ENCODE assay signal across 9 cellular contexts in genomic region chr15:77607111-77607893, GRCh38. TPM values are rescaled to one million over a fixed set of nuclear protein-coding genes. Genes with fewer than 3 reads are reported as not detected.
DNase-seq lines count a peak whose midpoint lies in the region; ATAC-seq and TF ChIP-seq lines count a peak whose summit lies in the region.
"Had no signal": no experiment of that assay in that cellular context is flagged by ENCODE, and none has a peak within 500 bp of the region (broad histone marks: within the 10 kb centered on the region; RNA-seq: fewer than 3 reads in every experiment).

No MANE protein-coding gene starts in this region.

- no peak for DNase-seq in activated naive CD8-positive, alpha-beta T cell treated with anti-CD3 and anti-CD28 coated beads, Interleukin-2, amount 50 U/mL, for 24 hours
- no peak for DNase-seq in activated naive CD8-positive, alpha-beta T cell treated with anti-CD3 and anti-CD28 coated beads for 36 hours
- DNase-seq in iris pigment epithelial cell (ENCODE audit: low read depth) (peak; percentile 53), uterus (peak; percentile 37 to 54), KBM-7 (no peak), amniotic stem cell (lab: John Stamatoyannopoulos, UW) (no peak)

- in situ Hi-C loops in KBM-7 (cut with MboI; ENCODE audit: low pct_unique_long_range_greater_than_20kb, low sequenced_read_pairs) = no loop called here

- no peaks in the 10 kb centered on the region for H3K36me3 ChIP-seq in uterus

- no peaks in the 10 kb centered on the region for H3K36me3 Mint-ChIP-seq in activated naive CD8-positive, alpha-beta T cell treated with anti-CD3 and anti-CD28 coated beads, Interleukin-2, amount 50 U/mL, for 24 hours (ENCODE audit: low read depth)
- no peaks in the 10 kb centered on the region for H3K36me3 Mint-ChIP-seq in activated naive CD8-positive, alpha-beta T cell treated with anti-CD3 and anti-CD28 coated beads for 36 hours
- H3K36me3 Mint-ChIP-seq: activated naive CD4-positive, alpha-beta T cell treated with anti-CD3 and anti-CD28 coated beads, Interleukin-2, amount 50 U/mL, for 24 hours had no signal

- no peaks in the 10 kb centered on the region for H3K9me3 Mint-ChIP-seq in activated naive CD8-positive, alpha-beta T cell treated with anti-CD3 and anti-CD28 coated beads, Interleukin-2, amount 50 U/mL, for 24 hours
- H3K9me3 Mint-ChIP-seq in activated naive CD8-positive, alpha-beta T cell treated with anti-CD3 and anti-CD28 coated beads for 36 hours = no peaks in the 10 kb centered on the region
- H3K9me3 Mint-ChIP-seq: activated naive CD4-positive, alpha-beta T cell treated with anti-CD3 and anti-CD28 coated beads, Interleukin-2, amount 50 U/mL, for 24 hours had no signal

- no peaks in the 10 kb centered on the region for H3K9me3 ChIP-seq in uterus

- H3K27me3 ChIP-seq in uterus = no peaks in the 10 kb centered on the region

- H3K4me3 ChIP-seq in uterus = no peak overlapping the region

- peak; percentile 11 for ATAC-seq in activated naive CD8-positive, alpha-beta T cell treated with anti-CD3 and anti-CD28 coated beads, Interleukin-2, amount 50 U/mL, for 24 hours
- ATAC-seq in HG02642 (IDR thresholded peaks at IDR 0.05; ENCODE audit: poor library complexity, unreplicated experiment) = no peak

- no peaks in the 10 kb centered on the region for H3K27me3 Mint-ChIP-seq in activated naive CD8-positive, alpha-beta T cell treated with anti-CD3 and anti-CD28 coated beads, Interleukin-2, amount 50 U/mL, for 24 hours
- H3K27me3 Mint-ChIP-seq in activated naive CD8-positive, alpha-beta T cell treated with anti-CD3 and anti-CD28 coated beads for 36 hours = no peaks in the 10 kb centered on the region
- H3K27me3 Mint-ChIP-seq: activated naive CD4-positive, alpha-beta T cell treated with anti-CD3 and anti-CD28 coated beads, Interleukin-2, amount 50 U/mL, for 24 hours had no signal

- no peak for TF ChIP-seq POLR2A in uterus (IDR thresholded peaks at IDR 0.05)

- intact Hi-C loops in uterus (cut with DNase I; ENCODE audit: low total_unique reads) = no loop called here

- no peak overlapping the region for H3K4me3 Mint-ChIP-seq in activated naive CD8-positive, alpha-beta T cell treated with anti-CD3 and anti-CD28 coated beads, Interleukin-2, amount 50 U/mL, for 24 hours
- no peak overlapping the region for H3K4me3 Mint-ChIP-seq in activated naive CD8-positive, alpha-beta T cell treated with anti-CD3 and anti-CD28 coated beads for 36 hours
- H3K4me3 Mint-ChIP-seq: activated naive CD4-positive, alpha-beta T cell treated with anti-CD3 and anti-CD28 coated beads, Interleukin-2, amount 50 U/mL, for 24 hours had no signal

- peaks cover 0 to 12% of the 10 kb centered on the region in 2 donors for H3K4me1 ChIP-seq in uterus

- peak overlapping the region; percentile 70 for H3K27ac ChIP-seq in angular gyrus (ENCODE audit: low read depth, low read length)
- peak overlapping the region; percentile 43 to 45 for H3K27ac ChIP-seq in uterus

- TF ChIP-seq CTCF in uterus (IDR thresholded peaks at IDR 0.05) = no peak

- peaks cover 3% of the 10 kb centered on the region for H3K4me1 Mint-ChIP-seq in activated naive CD8-positive, alpha-beta T cell treated with anti-CD3 and anti-CD28 coated beads, Interleukin-2, amount 50 U/mL, for 24 hours
- peaks cover 6% of the 10 kb centered on the region for H3K4me1 Mint-ChIP-seq in activated naive CD8-positive, alpha-beta T cell treated with anti-CD3 and anti-CD28 coated beads for 36 hours
- H3K4me1 Mint-ChIP-seq: activated naive CD4-positive, alpha-beta T cell treated with anti-CD3 and anti-CD28 coated beads, Interleukin-2, amount 50 U/mL, for 24 hours had no signal

- H3K27ac Mint-ChIP-seq in activated naive CD8-positive, alpha-beta T cell treated with anti-CD3 and anti-CD28 coated beads, Interleukin-2, amount 50 U/mL, for 24 hours = no peak overlapping the region
- H3K27ac Mint-ChIP-seq in activated naive CD8-positive, alpha-beta T cell treated with anti-CD3 and anti-CD28 coated beads for 36 hours = no peak overlapping the region
- H3K27ac Mint-ChIP-seq: activated naive CD4-positive, alpha-beta T cell treated with anti-CD3 and anti-CD28 coated beads, Interleukin-2, amount 50 U/mL, for 24 hours had no signal

RNA-seq across cellular contexts. Expression of gene LINGO1, which starts 25.4 kb away (rescaled TPM):
- total RNA-seq in activated naive CD8-positive, alpha-beta T cell treated with anti-CD3 and anti-CD28 coated beads for 36 hours = not detected
- total RNA-seq in uterus = 1 to 10 TPM in 2 of 4 donors, under 1 TPM in 1, not detected in 1; 0.26 to 9.6 (median 8.4) TPM

Comparison
In these comparisons a context has a peak if more than half of its experiments do, and no peak if none do; other contexts are left out.
1. DNase-seq: peak in iris pigment epithelial cell (single experiment) and uterus (2 of 2); none in activated naive CD8-positive, alpha-beta T cell treated with anti-CD3 and anti-CD28 coated beads, Interleukin-2, amount 50 U/mL, for 24 hours (single experiment), activated naive CD8-positive, alpha-beta T cell treated with anti-CD3 and anti-CD28 coated beads for 36 hours (single experiment), KBM-7 (single experiment) and amniotic stem cell (single experiment).